In genomic region chr6:149480502-149481280, GRCh38 we compare ENCODE assay signal across 10 cellular contexts. TPM values are rescaled to one million over a fixed set of nuclear protein-coding genes. Genes with fewer than 3 reads are reported as not detected.
DNase-seq lines count a peak whose midpoint lies in the region; ATAC-seq and TF ChIP-seq lines count a peak whose summit lies in the region.
"Had no signal": no experiment of that assay in that cellular context is flagged by ENCODE, and none has a peak within 500 bp of the region (broad histone marks: within the 10 kb centered on the region; RNA-seq: fewer than 3 reads in every experiment).

No MANE protein-coding gene starts in this region.

- no peak overlapping the region for H4K91ac ChIP-seq in mesenchymal stem cell (ENCODE audit: low read length)

- H3K9me3 Mint-ChIP-seq in activated CD4-positive, alpha-beta T cell treated with anti-CD3 and anti-CD28 coated beads, Interleukin-2, amount 10 ng/mL, durations not matched to agents 24 days and 14 days = no peaks in the 10 kb centered on the region
- H3K9me3 Mint-ChIP-seq in stimulated activated memory B cell treated with anti-CD40 and anti-IgM and Interleukin-4, amounts not matched to agents 10 μg/mL and 1 μg/mL and 100 μg/mL, for 72 hours = no peaks in the 10 kb centered on the region

- H3K36me3 Mint-ChIP-seq in activated CD4-positive, alpha-beta T cell treated with anti-CD3 and anti-CD28 coated beads, Interleukin-2, amount 10 ng/mL, durations not matched to agents 24 days and 14 days (ENCODE audit: low read depth) = peaks cover 64% of the 10 kb centered on the region
- peaks cover 37% of the 10 kb centered on the region for H3K36me3 Mint-ChIP-seq in stimulated activated memory B cell treated with anti-CD40 and anti-IgM and Interleukin-4, amounts not matched to agents 10 μg/mL and 1 μg/mL and 100 μg/mL, for 72 hours

- H2BK12ac ChIP-seq in mesenchymal stem cell (ENCODE audit: low read length in 2 of 2) = peak overlapping the region in 1 of 2 experiments; percentile 92

- peaks cover 68% of the 10 kb centered on the region for H3K4me1 Mint-ChIP-seq in activated CD4-positive, alpha-beta T cell treated with anti-CD3 and anti-CD28 coated beads, Interleukin-2, amount 10 ng/mL, durations not matched to agents 24 days and 14 days
- peaks cover 78% of the 10 kb centered on the region for H3K4me1 Mint-ChIP-seq in stimulated activated memory B cell treated with anti-CD40 and anti-IgM and Interleukin-4, amounts not matched to agents 10 μg/mL and 1 μg/mL and 100 μg/mL, for 72 hours

- H3K4ac ChIP-seq in mesenchymal stem cell (ENCODE audit: low read depth in 1 of 2, low read length in 2 of 2) = no peak overlapping the region

- peak overlapping the region; percentile 96 for H3K27ac Mint-ChIP-seq in activated CD4-positive, alpha-beta T cell treated with anti-CD3 and anti-CD28 coated beads, Interleukin-2, amount 10 ng/mL, durations not matched to agents 24 days and 14 days
- H3K27ac Mint-ChIP-seq in stimulated activated memory B cell treated with anti-CD40 and anti-IgM and Interleukin-4, amounts not matched to agents 10 μg/mL and 1 μg/mL and 100 μg/mL, for 72 hours = peak overlapping the region; percentile 99

- WGBS in mesenchymal stem cell = 95% methylated on average over 11 of the region's 18 CpGs

- no peak overlapping the region for H2BK5ac ChIP-seq in mesenchymal stem cell (ENCODE audit: low read depth, low read length, poor library complexity, severe bottlenecking)

- intact Hi-C loops in activated CD4-positive, alpha-beta T cell treated with anti-CD3 and anti-CD28 coated beads, Interleukin-2, amount 10 ng/mL, durations not matched to agents 24 days and 14 days (cut with micrococcal nuclease) = no loop called here
- intact Hi-C loops in lower lobe of right lung (cut with DNase I) = no loop called here

- H3K4me1 ChIP-seq in mesenchymal stem cell (ENCODE audit: control insufficient read depth, insufficient read depth, low read depth, low read length) = peaks cover 15% of the 10 kb centered on the region
- peaks cover 37% of the 10 kb centered on the region for H3K4me1 ChIP-seq in lower lobe of right lung

- peaks cover 0 to 13% of the 10 kb centered on the region in 2 experiments for H3K27me3 ChIP-seq in mesenchymal stem cell (ENCODE audit: control insufficient read depth in 1 of 2, insufficient read depth in 1 of 2, low read length in 2 of 2)
- H3K27me3 ChIP-seq in lower lobe of right lung (ENCODE audit: low read depth) = no peaks in the 10 kb centered on the region

- H2BK120ac ChIP-seq in mesenchymal stem cell (ENCODE audit: low read depth, low read length) = no peak overlapping the region

- H3K27me3 Mint-ChIP-seq in activated CD4-positive, alpha-beta T cell treated with anti-CD3 and anti-CD28 coated beads, Interleukin-2, amount 10 ng/mL, durations not matched to agents 24 days and 14 days = no peaks in the 10 kb centered on the region
- H3K27me3 Mint-ChIP-seq in stimulated activated memory B cell treated with anti-CD40 and anti-IgM and Interleukin-4, amounts not matched to agents 10 μg/mL and 1 μg/mL and 100 μg/mL, for 72 hours = no peaks in the 10 kb centered on the region

- H2BK15ac ChIP-seq in mesenchymal stem cell (ENCODE audit: low read depth, poor library complexity, severe bottlenecking) = no peak overlapping the region

- no peaks in the 10 kb centered on the region for H3K79me1 ChIP-seq in mesenchymal stem cell (replicated peaks; ENCODE audit: low read length, poor library complexity, severe bottlenecking)

- no peaks in the 10 kb centered on the region for H3K36me3 ChIP-seq in mesenchymal stem cell (ENCODE audit: control insufficient read depth in 1 of 2, insufficient read depth in 2 of 2, low read depth in 1 of 2, low read length in 2 of 2)
- no peaks in the 10 kb centered on the region for H3K36me3 ChIP-seq in lower lobe of right lung

- peak overlapping the region in 1 of 2 experiments; percentile 44 for H3K14ac ChIP-seq in mesenchymal stem cell (ENCODE audit: low read length in 2 of 2)

- DNase-seq in activated CD4-positive, alpha-beta T cell treated with anti-CD3 and anti-CD28 coated beads, Interleukin-2, amount 10 ng/mL, durations not matched to agents 24 days and 14 days = peak; percentile 84
- peak; percentile 72 for DNase-seq in central memory CD4-positive, alpha-beta T cell
- DNase-seq in mesenchymal stem cell = no peak
- DNase-seq in MV-4-11 (lab: John Stamatoyannopoulos, UW) = no peak
- DNase-seq in UCSD-AML1 (lab: John Stamatoyannopoulos, UW; ENCODE audit: unreplicated experiment) = no peak
- DNase-seq in lower lobe of right lung = no peak
- DNase-seq: DMS79, NCI-H2029 had no signal

- ATAC-seq in GM19328 (IDR thresholded peaks at IDR 0.05; ENCODE audit: unreplicated experiment) (peak; percentile 26), lower lobe of right lung (no peak)
- ATAC-seq in stimulated activated memory B cell treated with anti-CD40 and anti-IgM and Interleukin-4, amounts not matched to agents 10 μg/mL and 1 μg/mL and 100 μg/mL, for 72 hours = peak; percentile 48

- peak overlapping the region; percentile 90 for H3K4me3 Mint-ChIP-seq in activated CD4-positive, alpha-beta T cell treated with anti-CD3 and anti-CD28 coated beads, Interleukin-2, amount 10 ng/mL, durations not matched to agents 24 days and 14 days
- H3K4me3 Mint-ChIP-seq in stimulated activated memory B cell treated with anti-CD40 and anti-IgM and Interleukin-4, amounts not matched to agents 10 μg/mL and 1 μg/mL and 100 μg/mL, for 72 hours = peak overlapping the region; percentile 89

- H3K18ac ChIP-seq in mesenchymal stem cell (ENCODE audit: low read depth in 1 of 2, low read length in 2 of 2) = no peak overlapping the region

- H3K9me3 ChIP-seq in mesenchymal stem cell (ENCODE audit: control insufficient read depth, low read length) (no peaks in the 10 kb centered on the region), lower lobe of right lung (no peaks in the 10 kb centered on the region)

- no peak overlapping the region for H3K23ac ChIP-seq in mesenchymal stem cell (ENCODE audit: low read length in 2 of 2)

- no peak overlapping the region for H2AK5ac ChIP-seq in mesenchymal stem cell (ENCODE audit: low read length, severe bottlenecking)

- no peak overlapping the region for H3K9ac ChIP-seq in mesenchymal stem cell (ENCODE audit: low read length)

- no peak overlapping the region for H4K8ac ChIP-seq in mesenchymal stem cell (ENCODE audit: low read length)

- no peak overlapping the region for H3K4me2 ChIP-seq in mesenchymal stem cell (ENCODE audit: low read length, poor library complexity, severe bottlenecking)

- H2AFZ ChIP-seq in mesenchymal stem cell (ENCODE audit: low read depth, low read length) = no peak overlapping the region

- H3K27ac ChIP-seq in mesenchymal stem cell (ENCODE audit: low read length, poor library complexity, severe bottlenecking) = no peak overlapping the region
- H3K27ac ChIP-seq in lower lobe of right lung = no peak overlapping the region

- no peak for TF ChIP-seq CTCF in lower lobe of right lung (IDR thresholded peaks at IDR 0.05)

- no peak overlapping the region for H3K4me3 ChIP-seq in mesenchymal stem cell (ENCODE audit: insufficient read depth in 1 of 2, low read depth in 1 of 2, low read length in 2 of 2)
- no peak overlapping the region for H3K4me3 ChIP-seq in lower lobe of right lung

RNA-seq across cellular contexts. Expression of gene ZC3H12D, which starts 4.1 kb away (rescaled TPM):
- 79.6 and 79.8 TPM in 2 replicates for total RNA-seq in activated CD4-positive, alpha-beta T cell treated with anti-CD3 and anti-CD28 coated beads, Interleukin-2, amount 10 ng/mL, durations not matched to agents 24 days and 14 days
- 0.04 TPM for polyA plus RNA-seq in mesenchymal stem cell (2013, experiment 1 of 2)
- polyA plus RNA-seq in mesenchymal stem cell (2013, experiment 2 of 2) = 0.04 TPM
- total RNA-seq in lower lobe of right lung = 2.6 TPM

Comparison
In these comparisons a context has a peak if more than half of its experiments do, and no peak if none do; other contexts are left out.
1. ATAC-seq: peak in GM19328 (single experiment) and stimulated activated memory B cell treated with anti-CD40 and anti-IgM and Interleukin-4, amounts not matched to agents 10 μg/mL and 1 μg/mL and 100 μg/mL, for 72 hours (single experiment); none in lower lobe of right lung (0 of 2).
2. DNase-seq: peak in activated CD4-positive, alpha-beta T cell treated with anti-CD3 and anti-CD28 coated beads, Interleukin-2, amount 10 ng/mL, durations not matched to agents 24 days and 14 days (single experiment) and central memory CD4-positive, alpha-beta T cell (single experiment); none in mesenchymal stem cell (single experiment), MV-4-11 (single experiment), UCSD-AML1 (single experiment) and lower lobe of right lung (single experiment).
3. RNA of gene ZC3H12D, which starts 4.1 kb away (total RNA-seq): 79.6 to 79.8 TPM in activated CD4-positive, alpha-beta T cell treated with anti-CD3 and anti-CD28 coated beads, Interleukin-2, amount 10 ng/mL, durations not matched to agents 24 days and 14 days; 2.6 TPM in lower lobe of right lung (single experiment); every median in the first group is over 10 times any median in the second.